7 cellular contexts compared by ENCODE assay signal in genomic region chr13:100589178-100589725, GRCh38. TPM values are rescaled to one million over a fixed set of nuclear protein-coding genes. Genes with fewer than 3 reads are reported as not detected.
DNase-seq lines count a peak whose midpoint lies in the region; ATAC-seq, FAIRE-seq and TF ChIP-seq lines count a peak whose summit lies in the region.

No MANE protein-coding gene starts in this region.

- H3K27ac ChIP-seq in pancreas = no peak overlapping the region

- intact Hi-C loops in dendritic cell treated with granulocyte-macrophage colony-stimulating factor and Interleukin-4, amounts not matched to agents 40 ng/mL and 50 ng/mL, for 4 days (cut with micrococcal nuclease) = loop anchor here (2.0 kb wide), 2 partner anchors 16 to 86 kb away; partner anchors contain the start of gene TMTC4
- intact Hi-C loops in pancreas (cut with DNase I) = no loop called here

- no peaks in the 10 kb centered on the region for H3K36me3 ChIP-seq in pancreas

- peak overlapping the region; percentile 81 for H3K27ac Mint-ChIP-seq in dendritic cell treated with granulocyte-macrophage colony-stimulating factor and Interleukin-4, amounts not matched to agents 40 ng/mL and 50 ng/mL, for 4 days

- no peak for ATAC-seq in HG03571 (IDR thresholded peaks at IDR 0.05; ENCODE audit: unreplicated experiment)
- no peak for ATAC-seq in pancreas

- H3K27me3 ChIP-seq in pancreas = no peaks in the 10 kb centered on the region

- H3K4me3 ChIP-seq in GM12865 (ENCODE audit: low read depth, low read length) (peak overlapping the region; percentile 84), pancreas (peak overlapping the region in 2 of 4 donors; percentile 73 to 84)

- H3K9me3 Mint-ChIP-seq in dendritic cell treated with granulocyte-macrophage colony-stimulating factor and Interleukin-4, amounts not matched to agents 40 ng/mL and 50 ng/mL, for 4 days = no peaks in the 10 kb centered on the region

- TF ChIP-seq CTCF in GM12865 (IDR thresholded peaks at IDR 0.05; ENCODE audit: insufficient read depth, low read depth, low read length, missing control alignments) (no peak), pancreas (IDR thresholded peaks at IDR 0.05) (no peak)

- H3K9me3 ChIP-seq in pancreas = no peaks in the 10 kb centered on the region

- H3K4me1 Mint-ChIP-seq in dendritic cell treated with granulocyte-macrophage colony-stimulating factor and Interleukin-4, amounts not matched to agents 40 ng/mL and 50 ng/mL, for 4 days (ENCODE audit: low read depth) = peaks cover 18% of the 10 kb centered on the region

- DNase-seq in GM12865 (ENCODE audit: low read depth) (no peak), NCI-H524 (lab: John Stamatoyannopoulos, UW) (peak; percentile 63 to 84), pulmonary artery endothelial cell (ENCODE audit: low read depth, low spot score) (peak; percentile 5), anterior cingulate cortex (lab: John Stamatoyannopoulos, UW) (no peak), pancreas (no peak)

- no peak for FAIRE-seq in pancreas (lab: Jason Lieb, UNC)

- H3K4me3 Mint-ChIP-seq in dendritic cell treated with granulocyte-macrophage colony-stimulating factor and Interleukin-4, amounts not matched to agents 40 ng/mL and 50 ng/mL, for 4 days = peak overlapping the region; percentile 78

- peaks cover 5% of the 10 kb centered on the region for H3K27me3 Mint-ChIP-seq in dendritic cell treated with granulocyte-macrophage colony-stimulating factor and Interleukin-4, amounts not matched to agents 40 ng/mL and 50 ng/mL, for 4 days

- peaks cover 0 to 8% (median 3%) of the 10 kb centered on the region in 3 donors for H3K4me1 ChIP-seq in pancreas

- no peaks in the 10 kb centered on the region for H3K36me3 Mint-ChIP-seq in dendritic cell treated with granulocyte-macrophage colony-stimulating factor and Interleukin-4, amounts not matched to agents 40 ng/mL and 50 ng/mL, for 4 days (ENCODE audit: low read depth)

- 75% methylated on average over 6 of the region's 6 CpGs for WGBS in pancreas, 2 donors

RNA-seq across cellular contexts. Expression of gene GGACT, which starts 0.7 kb away (rescaled TPM):
- total RNA-seq in pulmonary artery endothelial cell (2.3 and 7.6 TPM in 2 replicates), pancreas (1 to 10 TPM; 5.1 to 7.0 (median 6.4) TPM)
- polyA plus RNA-seq in pancreas = 1 to 10 TPM; 1.6 to 1.7 TPM

Comparison
In these comparisons a context has a peak if more than half of its experiments do, and no peak if none do; other contexts are left out.
1. DNase-seq: peak in NCI-H524 (2 of 2) and pulmonary artery endothelial cell (single experiment); none in GM12865 (single experiment), anterior cingulate cortex (0 of 58) and pancreas (0 of 6).